Comparison of ENCODE assay signal across 12 cellular contexts in genomic region chr4:180913750-180914149, GRCh38.
DNase-seq lines count a peak whose midpoint lies in the region; ATAC-seq and TF ChIP-seq lines count a peak whose summit lies in the region.
"Had no signal": no experiment of that assay in that cellular context is flagged by ENCODE, and none has a peak within 500 bp of the region (broad histone marks: within the 10 kb centered on the region; RNA-seq: fewer than 3 reads in every experiment).

No MANE protein-coding gene starts in this region.

- no peaks in the 10 kb centered on the region for H4K20me1 ChIP-seq in Karpas-422 (ENCODE audit: insufficient read depth, low read depth, low read length)

- no peaks in the 10 kb centered on the region for H3K4me1 ChIP-seq in Karpas-422 (ENCODE audit: low read length)
- H3K4me1 ChIP-seq: upper lobe of right lung had no signal

- POLR2A ChIA-PET in BJ (lab: Charles Lee): no interaction called here

- H3K9me3 Mint-ChIP-seq in nephron progenitor cell: no peaks in the 10 kb centered on the region
- H3K9me3 Mint-ChIP-seq: activated naive CD8-positive, alpha-beta T cell treated with anti-CD3 and anti-CD28 coated beads for 36 hours; GM23338 had no signal

- H3K27ac Mint-ChIP-seq in nephron progenitor cell: peak overlapping the region; percentile 36
- H3K27ac Mint-ChIP-seq: activated naive CD8-positive, alpha-beta T cell treated with anti-CD3 and anti-CD28 coated beads for 36 hours; GM23338 had no signal

- ATAC-seq in GM18505 (IDR thresholded peaks at IDR 0.05; ENCODE audit: unreplicated experiment): no peak
- ATAC-seq: GM23338, upper lobe of right lung had no signal

- H3K36me3 Mint-ChIP-seq in nephron progenitor cell (ENCODE audit: low read depth): no peaks in the 10 kb centered on the region
- H3K36me3 Mint-ChIP-seq: activated naive CD8-positive, alpha-beta T cell treated with anti-CD3 and anti-CD28 coated beads for 36 hours had no signal

- no peak overlapping the region for H3K4me3 ChIP-seq in BJ (ENCODE audit: low read depth, low read length)
- no peak overlapping the region for H3K4me3 ChIP-seq in Karpas-422 (ENCODE audit: low read length)
- H3K4me3 ChIP-seq: GM23338, upper lobe of right lung had no signal

- no peak overlapping the region for H3K9ac ChIP-seq in Karpas-422 (ENCODE audit: low read length)

- no peaks in the 10 kb centered on the region for H3K9me2 ChIP-seq in Karpas-422 (replicated peaks; ENCODE audit: insufficient read depth, low read length)

- no peak overlapping the region for H3K4me3 Mint-ChIP-seq in nephron progenitor cell
- H3K4me3 Mint-ChIP-seq: activated naive CD8-positive, alpha-beta T cell treated with anti-CD3 and anti-CD28 coated beads for 36 hours; GM23338 had no signal

- H3K27ac ChIP-seq in Karpas-422 (ENCODE audit: low read length): no peak overlapping the region
- H3K27ac ChIP-seq: upper lobe of right lung had no signal

- CTCF ChIA-PET in BJ (lab: Yijun Ruan, JAX): no interaction called here

- no peak overlapping the region for H3K4me2 ChIP-seq in Karpas-422 (ENCODE audit: low read depth, low read length, poor library complexity, severe bottlenecking)
- H3K4me2 ChIP-seq: GM23338 had no signal

- no peaks in the 10 kb centered on the region for H3K9me3 ChIP-seq in Karpas-422 (ENCODE audit: low read length)
- H3K9me3 ChIP-seq: BE2C, upper lobe of right lung had no signal

- no peaks in the 10 kb centered on the region for H3K79me2 ChIP-seq in Karpas-422 (ENCODE audit: low read length)

- H3K27me3 ChIP-seq in BJ (ENCODE audit: control insufficient read depth, insufficient read depth, low read length) (no peaks in the 10 kb centered on the region), Karpas-422 (ENCODE audit: low read length) (no peaks in the 10 kb centered on the region)
- H3K27me3 ChIP-seq: BE2C, upper lobe of right lung had no signal

- TF ChIP-seq POLR2A in GM18505 (IDR thresholded peaks at IDR 0.05; ENCODE audit: borderline replicate concordance, extremely low read depth, insufficient read depth, insufficient read length): no peak

- H3K36me3 ChIP-seq in BJ (ENCODE audit: control insufficient read depth, insufficient read depth, low read length) (no peaks in the 10 kb centered on the region), Karpas-422 (ENCODE audit: insufficient read depth, low read length) (no peaks in the 10 kb centered on the region)
- H3K36me3 ChIP-seq: BE2C, upper lobe of right lung had no signal

- DNase-seq in BJ (ENCODE audit: low read depth) (peak; percentile 82), NCI-H2227 treated with DMSO at 0.1 percent for 48 hours (lab: John Stamatoyannopoulos, UW) (peak; percentile 50), dedifferentiated amniotic fluid mesenchymal stem cell (ENCODE audit: extremely low spot score) (peak; percentile 81), nephron progenitor cell (no peak), SKM-1 treated with dmso at 0.1 percent for 144 hours (lab: John Stamatoyannopoulos, UW; ENCODE audit: unreplicated experiment) (no peak), Karpas-422 (no peak)
- DNase-seq in stimulated activated CD8-positive, alpha-beta memory T cell treated with anti-CD3 and anti-CD28 coated beads, Interleukin-4, amount 100 ng/mL, for 48 hours: no peak
- DNase-seq: activated naive CD8-positive, alpha-beta T cell treated with anti-CD3 and anti-CD28 coated beads for 36 hours; BE2C; upper lobe of right lung had no signal

- H3K4me1 Mint-ChIP-seq in nephron progenitor cell: no peaks in the 10 kb centered on the region
- H3K4me1 Mint-ChIP-seq: activated naive CD8-positive, alpha-beta T cell treated with anti-CD3 and anti-CD28 coated beads for 36 hours; GM23338 had no signal

- no peak for TF ChIP-seq CTCF in BJ (IDR thresholded peaks at IDR 0.05; ENCODE audit: insufficient read depth, low read depth, low read length)
- no peak for TF ChIP-seq CTCF in nephron progenitor cell (IDR thresholded peaks at IDR 0.05)

- H2AFZ ChIP-seq in Karpas-422 (ENCODE audit: low read length): no peak overlapping the region
- H2AFZ ChIP-seq: GM23338 had no signal

- H3K27me3 Mint-ChIP-seq in nephron progenitor cell (ENCODE audit: low read depth, poor library complexity): no peaks in the 10 kb centered on the region
- H3K27me3 Mint-ChIP-seq: activated naive CD8-positive, alpha-beta T cell treated with anti-CD3 and anti-CD28 coated beads for 36 hours had no signal

Comparison
In these comparisons a context has a peak if more than half of its experiments do, and no peak if none do; other contexts are left out.
1. DNase-seq: peak in BJ (single experiment), NCI-H2227 treated with DMSO at 0.1 percent for 48 hours (single experiment) and dedifferentiated amniotic fluid mesenchymal stem cell (single experiment); none in nephron progenitor cell (single experiment), stimulated activated CD8-positive, alpha-beta memory T cell treated with anti-CD3 and anti-CD28 coated beads, Interleukin-4, amount 100 ng/mL, for 48 hours (single experiment), SKM-1 treated with dmso at 0.1 percent for 144 hours (single experiment) and Karpas-422 (single experiment).